Comparison of ENCODE assay signal across 19 cellular contexts in the genomic region with DNA sequence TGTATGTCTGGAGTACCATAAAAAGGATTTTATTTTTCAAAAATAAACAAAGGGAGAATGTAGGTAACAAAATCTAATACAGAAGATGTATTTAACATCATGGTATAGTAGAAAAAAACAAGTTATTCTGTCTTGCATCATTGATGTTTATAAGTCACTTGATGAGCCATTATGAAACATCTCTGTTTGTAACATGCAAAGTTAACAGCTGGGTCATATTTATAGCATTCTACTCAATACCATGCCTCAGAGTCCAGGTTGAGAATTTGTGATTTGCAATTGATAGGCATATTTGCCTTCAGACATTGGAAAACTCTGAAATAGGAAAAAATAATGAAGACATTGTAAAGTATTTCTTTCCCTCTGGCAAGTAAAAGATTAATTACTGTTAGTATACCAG. TPM values are rescaled to one million over a fixed set of nuclear protein-coding genes. Genes with fewer than 3 reads are reported as not detected.
DNase-seq lines count a peak whose midpoint lies in the region; ATAC-seq and TF ChIP-seq lines count a peak whose summit lies in the region.
"Had no signal": no experiment of that assay in that cellular context is flagged by ENCODE, and none has a peak within 500 bp of the region (broad histone marks: within the 10 kb centered on the region; RNA-seq: fewer than 3 reads in every experiment).

No MANE protein-coding gene starts in this region.

- POLR2A ChIA-PET in CD8-positive, alpha-beta T cell (lab: Charles Lee): no interaction called here

- H3K9me3 ChIP-seq in CD8-positive, alpha-beta T cell (ENCODE audit: low read length): no peaks in the 10 kb centered on the region

- TF ChIP-seq CTCF in CD8-positive, alpha-beta T cell (IDR thresholded peaks at IDR 0.05): no peak

- intact Hi-C loops in CD8-positive, alpha-beta T cell (cut with DNase I, micrococcal nuclease): loop anchor here in 1 of 2 experiments (10.0 kb wide), 2 partner anchors 908 to 1008 kb away; partner anchors contain the start of gene PERP

- H3K27ac ChIP-seq in CD8-positive, alpha-beta T cell (ENCODE audit: low read depth, low read length): no peak overlapping the region
- H3K27ac ChIP-seq: RWPE1 had no signal

- H3K4me3 Mint-ChIP-seq in CD8-positive, alpha-beta T cell: no peak overlapping the region
- H3K4me3 Mint-ChIP-seq: activated T-helper 1 cell treated with anti-CD3 and anti-CD28 coated beads, Interleukin-12 subunit alpha, Interleukin-12 subunit beta, Interleukin-2, Interleukin-4 antibody, amounts not matched to agents 30 ng/mL and 10 ng/mL and 1 ng/mL, durations not matched to agents 14 hours and 24 hours and 36 hours; dendritic cell treated with granulocyte-macrophage colony-stimulating factor and Interleukin-4, amounts not matched to agents 40 ng/mL and 50 ng/mL, for 4 days had no signal

- H3K27me3 ChIP-seq in CD8-positive, alpha-beta T cell (ENCODE audit: insufficient read depth, low read length): no peaks in the 10 kb centered on the region
- H3K27me3 ChIP-seq: BLaER1 treated with 17β-estradiol and CSF1 and Interleukin-3, amounts not matched to agents 10 nM and 100 nM had no signal

- H3K9me3 Mint-ChIP-seq in CD8-positive, alpha-beta T cell: no peaks in the 10 kb centered on the region
- H3K9me3 Mint-ChIP-seq: dendritic cell treated with granulocyte-macrophage colony-stimulating factor and Interleukin-4, amounts not matched to agents 40 ng/mL and 50 ng/mL, for 4 days had no signal

- H3K27ac Mint-ChIP-seq in CD8-positive, alpha-beta T cell: no peak overlapping the region
- H3K27ac Mint-ChIP-seq: activated T-helper 1 cell treated with anti-CD3 and anti-CD28 coated beads, Interleukin-12 subunit alpha, Interleukin-12 subunit beta, Interleukin-2, Interleukin-4 antibody, amounts not matched to agents 30 ng/mL and 10 ng/mL and 1 ng/mL, durations not matched to agents 14 hours and 24 hours and 36 hours; dendritic cell treated with granulocyte-macrophage colony-stimulating factor and Interleukin-4, amounts not matched to agents 40 ng/mL and 50 ng/mL, for 4 days had no signal

- CTCF ChIA-PET in CD8-positive, alpha-beta T cell (lab: Charles Lee): interaction anchor here (0.7 to 6.2 kb wide), 5 partner anchors 94 to 884 kb away, joined by 3 to 63 read pairs (median 4); no protein-coding TSS in a partner anchor

- peaks cover 20% of the 10 kb centered on the region for H3K4me1 Mint-ChIP-seq in CD8-positive, alpha-beta T cell (ENCODE audit: low read depth)

- H3K27me3 Mint-ChIP-seq in CD8-positive, alpha-beta T cell (ENCODE audit: low read depth): no peaks in the 10 kb centered on the region
- H3K27me3 Mint-ChIP-seq: dendritic cell treated with granulocyte-macrophage colony-stimulating factor and Interleukin-4, amounts not matched to agents 40 ng/mL and 50 ng/mL, for 4 days had no signal

- ATAC-seq in GM18867 (IDR thresholded peaks at IDR 0.05; ENCODE audit: unreplicated experiment) (peak; percentile 44), GM21786 (IDR thresholded peaks at IDR 0.05; ENCODE audit: unreplicated experiment) (peak; percentile 23), HG03439 (IDR thresholded peaks at IDR 0.05; ENCODE audit: unreplicated experiment) (peak; percentile 40), HG02970 (IDR thresholded peaks at IDR 0.05; ENCODE audit: low FRiP score, unreplicated experiment) (no peak)
- no peak for ATAC-seq in CD8-positive, alpha-beta T cell

- H3K36me3 Mint-ChIP-seq in CD8-positive, alpha-beta T cell: no peaks in the 10 kb centered on the region

- H3K36me3 ChIP-seq in CD8-positive, alpha-beta T cell (ENCODE audit: insufficient read depth, low read length): no peaks in the 10 kb centered on the region
- H3K36me3 ChIP-seq: BLaER1 treated with 17β-estradiol and CSF1 and Interleukin-3, amounts not matched to agents 10 nM and 100 nM had no signal

- DNase-seq in iris pigment epithelial cell (ENCODE audit: low read depth) (peak; percentile 3), kidney glomerular epithelial cell (lab: John Stamatoyannopoulos, UW) (no peak), amniotic stem cell (lab: John Stamatoyannopoulos, UW) (no peak)
- DNase-seq in CD8-positive, alpha-beta T cell: no peak
- DNase-seq: anterior cingulate cortex, KG1, NCI-H1694, NCI-H69, nucleus accumbens, small intestine had no signal

- H3K4me1 ChIP-seq in CD8-positive, alpha-beta T cell (ENCODE audit: insufficient read depth, low read length): no peaks in the 10 kb centered on the region

- H3K4me3 ChIP-seq in CD8-positive, alpha-beta T cell (ENCODE audit: low read depth, low read length): no peak overlapping the region
- H3K4me3 ChIP-seq: BLaER1 treated with 17β-estradiol and CSF1 and Interleukin-3, amounts not matched to agents 10 nM and 100 nM had no signal

RNA-seq across cellular contexts. Expression of gene IL20RA, which starts 52.3 kb away (rescaled TPM):
- total RNA-seq in CD8-positive, alpha-beta T cell: not detected
- total RNA-seq: activated T-helper 1 cell treated with anti-CD3 and anti-CD28 coated beads, Interleukin-12 subunit alpha, Interleukin-12 subunit beta, Interleukin-2, Interleukin-4 antibody, amounts not matched to agents 30 ng/mL and 10 ng/mL and 1 ng/mL, durations not matched to agents 14 hours and 24 hours and 36 hours; T-helper 2 cell treated with Interferon-gamma antibody and Interleukin-4, amounts not matched to agents 100 ng/mL and 5 ng/mL, for 36 hours had no signal

Comparison
In these comparisons a context has a peak if more than half of its experiments do, and no peak if none do; other contexts are left out.
1. ATAC-seq: peak in GM18867 (single experiment), GM21786 (single experiment) and HG03439 (single experiment); none in HG02970 (single experiment) and CD8-positive, alpha-beta T cell (single experiment).